ENCODE assay signal across 2 cellular contexts in the genomic region with DNA sequence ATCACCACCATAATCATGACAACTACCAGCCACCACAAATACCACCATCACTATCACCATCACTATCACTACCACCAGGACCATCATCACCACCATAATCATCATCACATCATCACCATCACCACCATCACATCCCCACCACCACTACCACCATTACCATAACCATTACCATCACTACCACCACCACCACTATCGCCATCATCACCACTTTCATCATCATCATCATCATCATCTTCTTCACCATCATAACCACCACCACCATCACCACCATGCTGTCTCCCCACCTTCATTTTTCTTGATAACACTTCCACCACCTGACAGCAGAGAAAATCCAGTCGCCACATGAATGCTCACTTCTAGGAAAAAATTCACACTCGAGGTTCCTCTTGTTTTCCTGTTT.
TF ChIP-seq lines count a peak whose summit lies in the region.

No MANE protein-coding gene starts in this region.

TF ChIP-seq in IMR-90, 13 proteins besides CTCF, POLR2A, EP300 and RAD21:
- TF ChIP-seq, protein P1, sequence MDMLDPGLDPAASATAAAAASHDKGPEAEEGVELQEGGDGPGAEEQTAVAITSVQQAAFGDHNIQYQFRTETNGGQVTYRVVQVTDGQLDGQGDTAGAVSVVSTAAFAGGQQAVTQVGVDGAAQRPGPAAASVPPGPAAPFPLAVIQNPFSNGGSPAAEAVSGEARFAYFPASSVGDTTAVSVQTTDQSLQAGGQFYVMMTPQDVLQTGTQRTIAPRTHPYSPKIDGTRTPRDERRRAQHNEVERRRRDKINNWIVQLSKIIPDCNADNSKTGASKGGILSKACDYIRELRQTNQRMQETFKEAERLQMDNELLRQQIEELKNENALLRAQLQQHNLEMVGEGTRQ (IDR thresholded peaks at IDR 0.05; ENCODE audit: low read depth, low read length), result no peak
- TF ChIP-seq MAFK (IDR thresholded peaks at IDR 0.05; ENCODE audit: low read depth, low read length) (no peak), CEBPB (IDR thresholded peaks at IDR 0.05; ENCODE audit: low read depth, low read length) (no peak), FOS (IDR thresholded peaks at IDR 0.05; ENCODE audit: low read depth, low read length) (no peak), MAZ (IDR thresholded peaks at IDR 0.05; ENCODE audit: borderline replicate concordance, low read depth, low read length) (no peak)
TF ChIP-seq in IMR-90: peak in this region for 0.

TF ChIP-seq in SK-N-SH treated with all-trans-retinoic acid at 6 μM for 48 hours, 23 proteins besides CTCF, POLR2A, EP300 and RAD21 (continued from another document):
- TF ChIP-seq PATZ1 (CRISPR knock-in tag; IDR thresholded peaks at IDR 0.05; ENCODE audit: borderline replicate concordance) (no peak), ZNF8 (CRISPR knock-in tag; IDR thresholded peaks at IDR 0.05) (no peak), CSRNP3 (CRISPR knock-in tag; IDR thresholded peaks at IDR 0.05) (no peak), ZFP3 (CRISPR knock-in tag; IDR thresholded peaks at IDR 0.05) (no peak)
